In genomic region chr12:107565551-107565950, GRCh38 we compare ENCODE assay signal across 18 cellular contexts.
DNase-seq lines count a peak whose midpoint lies in the region; ATAC-seq lines count a peak whose summit lies in the region.
"Had no signal": no experiment of that assay in that cellular context is flagged by ENCODE, and none has a peak within 500 bp of the region (broad histone marks: within the 10 kb centered on the region; RNA-seq: fewer than 3 reads in every experiment).

No MANE protein-coding gene starts in this region.

- no peak overlapping the region for H3K27ac ChIP-seq in neuronal stem cell (replicated peaks; ENCODE audit: low read length)
- H3K27ac ChIP-seq: 22Rv1; A549; BLaER1 treated with 17β-estradiol and CSF1 and Interleukin-3, amounts not matched to agents 10 nM and 100 nM; C4-2B had no signal

- no peak overlapping the region for H3K18ac ChIP-seq in neuronal stem cell (ENCODE audit: low read length)

- no peak overlapping the region for H4K8ac ChIP-seq in neuronal stem cell (ENCODE audit: low read depth, low read length)

- H3K4me1 Mint-ChIP-seq in T-helper 1 cell treated with Interleukin-12 subunit alpha and Interleukin-12 subunit beta and Interleukin-4 antibody, amounts not matched to agents 30 μg/mL and 1 μg/mL, for 36 hours (ENCODE audit: low read depth): peaks cover 21% of the 10 kb centered on the region
- H3K4me1 Mint-ChIP-seq in naive B cell: peaks cover 3 to 18% (median 10%) of the 10 kb centered on the region in 3 donors
- peaks cover 5% of the 10 kb centered on the region for H3K4me1 Mint-ChIP-seq in stimulated activated naive CD8-positive, alpha-beta T cell treated with anti-CD3 and anti-CD28 coated beads, Interleukin-15, amount 100 ng/mL, for 72 hours

- no peak overlapping the region for H3K23ac ChIP-seq in neuronal stem cell (ENCODE audit: low read depth, low read length, poor library complexity)

- H2AK5ac ChIP-seq in neuronal stem cell (ENCODE audit: low read depth, low read length): no peak overlapping the region

- H3K36me3 Mint-ChIP-seq in T-helper 1 cell treated with Interleukin-12 subunit alpha and Interleukin-12 subunit beta and Interleukin-4 antibody, amounts not matched to agents 30 μg/mL and 1 μg/mL, for 36 hours (ENCODE audit: low read depth): no peaks in the 10 kb centered on the region
- no peaks in the 10 kb centered on the region for H3K36me3 Mint-ChIP-seq in naive B cell

- no peak overlapping the region for H4K91ac ChIP-seq in neuronal stem cell (ENCODE audit: low read depth, low read length, poor library complexity)

- no peak for ATAC-seq in naive B cell (ENCODE audit: low read depth in 2 of 2)
- ATAC-seq in stimulated activated naive CD8-positive, alpha-beta T cell treated with anti-CD3 and anti-CD28 coated beads, Interleukin-15, amount 100 ng/mL, for 72 hours: no peak

- H3K9ac ChIP-seq in neuronal stem cell (ENCODE audit: low read depth, low read length, poor library complexity): no peak overlapping the region
- H3K9ac ChIP-seq: BLaER1 treated with 17β-estradiol and CSF1 and Interleukin-3, amounts not matched to agents 10 nM and 100 nM had no signal

- no peak overlapping the region for H2BK120ac ChIP-seq in neuronal stem cell (ENCODE audit: low read depth, low read length)

- no peak overlapping the region for H3K4me2 ChIP-seq in neuronal stem cell (ENCODE audit: insufficient read depth, low read length, poor library complexity, severe bottlenecking)
- H3K4me2 ChIP-seq: A549; BLaER1 treated with 17β-estradiol and CSF1 and Interleukin-3, amounts not matched to agents 10 nM and 100 nM had no signal

- H3K9me3 ChIP-seq in neuronal stem cell (replicated peaks in 1 of 2; ENCODE audit: control insufficient read depth in 2 of 2, insufficient read depth in 1 of 2, low read depth in 1 of 2, low read length in 2 of 2): no peaks in the 10 kb centered on the region
- H3K9me3 ChIP-seq: A549 had no signal

- no peaks in the 10 kb centered on the region for H3K27me3 Mint-ChIP-seq in T-helper 1 cell treated with Interleukin-12 subunit alpha and Interleukin-12 subunit beta and Interleukin-4 antibody, amounts not matched to agents 30 μg/mL and 1 μg/mL, for 36 hours (ENCODE audit: low read depth)
- no peaks in the 10 kb centered on the region for H3K27me3 Mint-ChIP-seq in naive B cell
- H3K27me3 Mint-ChIP-seq in stimulated activated naive CD8-positive, alpha-beta T cell treated with anti-CD3 and anti-CD28 coated beads, Interleukin-15, amount 100 ng/mL, for 72 hours: no peaks in the 10 kb centered on the region
- H3K27me3 Mint-ChIP-seq: CD4-positive, alpha-beta memory T cell had no signal

- peak overlapping the region; percentile 8 for H3K27ac Mint-ChIP-seq in T-helper 1 cell treated with Interleukin-12 subunit alpha and Interleukin-12 subunit beta and Interleukin-4 antibody, amounts not matched to agents 30 μg/mL and 1 μg/mL, for 36 hours
- H3K27ac Mint-ChIP-seq in naive B cell: peak overlapping the region in 4 of 6 donors; percentile 20 to 63 (median 40)
- H3K27ac Mint-ChIP-seq in stimulated activated naive CD8-positive, alpha-beta T cell treated with anti-CD3 and anti-CD28 coated beads, Interleukin-15, amount 100 ng/mL, for 72 hours: peak overlapping the region in 1 of 2 donors; percentile 72
- H3K27ac Mint-ChIP-seq: B cell had no signal

- H3K4me1 ChIP-seq in neuronal stem cell (ENCODE audit: control insufficient read depth in 2 of 2, insufficient read depth in 1 of 2, low read depth in 1 of 2, low read length in 2 of 2): peaks cover 1 to 4% of the 10 kb centered on the region in 2 donors

- H3K4me3 Mint-ChIP-seq in T-helper 1 cell treated with Interleukin-12 subunit alpha and Interleukin-12 subunit beta and Interleukin-4 antibody, amounts not matched to agents 30 μg/mL and 1 μg/mL, for 36 hours: peak overlapping the region; percentile 25
- H3K4me3 Mint-ChIP-seq in naive B cell: peak overlapping the region in 2 of 8 donors; percentile 1 to 22
- no peak overlapping the region for H3K4me3 Mint-ChIP-seq in stimulated activated naive CD8-positive, alpha-beta T cell treated with anti-CD3 and anti-CD28 coated beads, Interleukin-15, amount 100 ng/mL, for 72 hours
- H3K4me3 Mint-ChIP-seq: B cell; CD4-positive, alpha-beta memory T cell; CD8-positive, alpha-beta memory T cell had no signal

- no peak overlapping the region for H2BK12ac ChIP-seq in neuronal stem cell (ENCODE audit: low read length)

- H3K79me1 ChIP-seq in neuronal stem cell (ENCODE audit: low read depth, low read length): no peaks in the 10 kb centered on the region

- no peak overlapping the region for H2BK15ac ChIP-seq in neuronal stem cell (ENCODE audit: low read length)

- no peaks in the 10 kb centered on the region for H3K36me3 ChIP-seq in neuronal stem cell (replicated peaks in 1 of 2; ENCODE audit: control insufficient read depth in 2 of 2, insufficient read depth in 2 of 2, low read length in 2 of 2)

- no peaks in the 10 kb centered on the region for H3K27me3 ChIP-seq in neuronal stem cell (ENCODE audit: control insufficient read depth in 3 of 3, insufficient read depth in 3 of 3, low read depth in 1 of 3, low read length in 3 of 3)
- H3K27me3 ChIP-seq: BLaER1 treated with 17β-estradiol and CSF1 and Interleukin-3, amounts not matched to agents 10 nM and 100 nM had no signal

- peak overlapping the region; percentile 77 for H2BK5ac ChIP-seq in neuronal stem cell (ENCODE audit: low read length)

- H3K14ac ChIP-seq in neuronal stem cell (ENCODE audit: low read length): no peak overlapping the region

- no peak for DNase-seq in T-helper 1 cell
- no peak for DNase-seq in naive B cell
- DNase-seq in neuronal stem cell (ENCODE audit: low spot score): no peak
- DNase-seq in activated CD8-positive, alpha-beta memory T cell treated with anti-CD3 and anti-CD28 coated beads, Interleukin-2, amount 50 U/mL, for 48 hours: no peak
- DNase-seq in stimulated activated naive CD8-positive, alpha-beta T cell treated with anti-CD3 and anti-CD28 coated beads, Interleukin-15, amount 100 ng/mL, for 72 hours: no peak
- DNase-seq: CD4-positive, alpha-beta memory T cell; DMS 273 treated with DMSO at 0.1 percent for 48 hours; DND-41; EL; GDM1 had no signal

- WGBS in neuronal stem cell (ENCODE audit: extremely low coverage in 2 of 2, insufficient read length in 2 of 2, insufficient replicate concordance in 1 of 2), 2 donors: no CpG with 5 or more reads among the region's 5 CpGs

- H3K4me3 ChIP-seq in neuronal stem cell (ENCODE audit: low read length in 2 of 2): no peak overlapping the region
- H3K4me3 ChIP-seq: A549; BLaER1 treated with 17β-estradiol and CSF1 and Interleukin-3, amounts not matched to agents 10 nM and 100 nM; GM12878 had no signal

- no peak overlapping the region for H3K4ac ChIP-seq in neuronal stem cell (ENCODE audit: low read length)

- H2AFZ ChIP-seq in neuronal stem cell (ENCODE audit: low read length): no peak overlapping the region

- H3K9me3 Mint-ChIP-seq in T-helper 1 cell treated with Interleukin-12 subunit alpha and Interleukin-12 subunit beta and Interleukin-4 antibody, amounts not matched to agents 30 μg/mL and 1 μg/mL, for 36 hours: no peaks in the 10 kb centered on the region
- no peaks in the 10 kb centered on the region for H3K9me3 Mint-ChIP-seq in naive B cell
- H3K9me3 Mint-ChIP-seq in stimulated activated naive CD8-positive, alpha-beta T cell treated with anti-CD3 and anti-CD28 coated beads, Interleukin-15, amount 100 ng/mL, for 72 hours: no peaks in the 10 kb centered on the region
- H3K9me3 Mint-ChIP-seq: CD4-positive, alpha-beta memory T cell; CD8-positive, alpha-beta memory T cell had no signal
